1 cellular context compared by ENCODE assay signal in the genomic region with DNA sequence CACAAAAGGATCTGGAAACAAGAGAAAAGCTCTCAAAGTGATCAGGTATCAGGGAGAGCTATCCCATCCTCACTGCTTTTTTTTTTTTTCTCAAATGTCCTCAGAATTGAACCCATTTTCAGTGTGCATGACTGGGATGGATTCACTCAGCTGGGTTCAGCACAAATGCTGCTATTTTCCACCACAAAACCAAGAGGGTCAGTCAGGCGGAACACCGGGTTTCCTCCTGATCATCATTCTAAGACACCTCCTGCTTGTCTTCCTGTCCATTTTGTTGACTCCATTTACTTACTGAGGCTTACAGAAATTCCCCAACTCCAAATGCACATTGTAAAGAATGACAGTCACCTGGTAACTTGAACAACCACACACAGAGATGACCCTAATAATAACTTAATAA.
TF ChIP-seq lines count a peak whose summit lies in the region.

No MANE protein-coding gene starts in this region.

TF ChIP-seq in GM23338, 12 proteins besides CTCF, POLR2A, EP300 and RAD21 (continued from another document):
- TF ChIP-seq ZNF462 (CRISPR knock-in tag; IDR thresholded peaks at IDR 0.05), result no peak
- TF ChIP-seq ZNF331 (CRISPR knock-in tag; IDR thresholded peaks at IDR 0.05; ENCODE audit: low read depth), result no peak
- TF ChIP-seq POLR2AphosphoS5 (IDR thresholded peaks at IDR 0.05; ENCODE audit: low read depth), result no peak
- TF ChIP-seq, protein P1, sequence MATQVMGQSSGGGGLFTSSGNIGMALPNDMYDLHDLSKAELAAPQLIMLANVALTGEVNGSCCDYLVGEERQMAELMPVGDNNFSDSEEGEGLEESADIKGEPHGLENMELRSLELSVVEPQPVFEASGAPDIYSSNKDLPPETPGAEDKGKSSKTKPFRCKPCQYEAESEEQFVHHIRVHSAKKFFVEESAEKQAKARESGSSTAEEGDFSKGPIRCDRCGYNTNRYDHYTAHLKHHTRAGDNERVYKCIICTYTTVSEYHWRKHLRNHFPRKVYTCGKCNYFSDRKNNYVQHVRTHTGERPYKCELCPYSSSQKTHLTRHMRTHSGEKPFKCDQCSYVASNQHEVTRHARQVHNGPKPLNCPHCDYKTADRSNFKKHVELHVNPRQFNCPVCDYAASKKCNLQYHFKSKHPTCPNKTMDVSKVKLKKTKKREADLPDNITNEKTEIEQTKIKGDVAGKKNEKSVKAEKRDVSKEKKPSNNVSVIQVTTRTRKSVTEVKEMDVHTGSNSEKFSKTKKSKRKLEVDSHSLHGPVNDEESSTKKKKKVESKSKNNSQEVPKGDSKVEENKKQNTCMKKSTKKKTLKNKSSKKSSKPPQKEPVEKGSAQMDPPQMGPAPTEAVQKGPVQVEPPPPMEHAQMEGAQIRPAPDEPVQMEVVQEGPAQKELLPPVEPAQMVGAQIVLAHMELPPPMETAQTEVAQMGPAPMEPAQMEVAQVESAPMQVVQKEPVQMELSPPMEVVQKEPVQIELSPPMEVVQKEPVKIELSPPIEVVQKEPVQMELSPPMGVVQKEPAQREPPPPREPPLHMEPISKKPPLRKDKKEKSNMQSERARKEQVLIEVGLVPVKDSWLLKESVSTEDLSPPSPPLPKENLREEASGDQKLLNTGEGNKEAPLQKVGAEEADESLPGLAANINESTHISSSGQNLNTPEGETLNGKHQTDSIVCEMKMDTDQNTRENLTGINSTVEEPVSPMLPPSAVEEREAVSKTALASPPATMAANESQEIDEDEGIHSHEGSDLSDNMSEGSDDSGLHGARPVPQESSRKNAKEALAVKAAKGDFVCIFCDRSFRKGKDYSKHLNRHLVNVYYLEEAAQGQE (IDR thresholded peaks at IDR 0.05; ENCODE audit: unreplicated experiment), result no peak
- TF ChIP-seq EZH2 (IDR thresholded peaks at IDR 0.05; ENCODE audit: low read depth, unreplicated experiment), result no peak
- no peak for TF ChIP-seq NANOG (IDR thresholded peaks at IDR 0.05; ENCODE audit: borderline replicate concordance)
- TF ChIP-seq ZNF114 (CRISPR knock-in tag; IDR thresholded peaks at IDR 0.05), result no peak
- TF ChIP-seq, protein P2, sequence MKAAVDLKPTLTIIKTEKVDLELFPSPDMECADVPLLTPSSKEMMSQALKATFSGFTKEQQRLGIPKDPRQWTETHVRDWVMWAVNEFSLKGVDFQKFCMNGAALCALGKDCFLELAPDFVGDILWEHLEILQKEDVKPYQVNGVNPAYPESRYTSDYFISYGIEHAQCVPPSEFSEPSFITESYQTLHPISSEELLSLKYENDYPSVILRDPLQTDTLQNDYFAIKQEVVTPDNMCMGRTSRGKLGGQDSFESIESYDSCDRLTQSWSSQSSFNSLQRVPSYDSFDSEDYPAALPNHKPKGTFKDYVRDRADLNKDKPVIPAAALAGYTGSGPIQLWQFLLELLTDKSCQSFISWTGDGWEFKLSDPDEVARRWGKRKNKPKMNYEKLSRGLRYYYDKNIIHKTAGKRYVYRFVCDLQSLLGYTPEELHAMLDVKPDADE (IDR thresholded peaks at IDR 0.05), result no peak
- no peak for TF ChIP-seq EZH2phosphoT487 (IDR thresholded peaks at IDR 0.05; ENCODE audit: unreplicated experiment)
- TF ChIP-seq JUNB (IDR thresholded peaks at IDR 0.05; ENCODE audit: unreplicated experiment), result no peak
